In genomic region chr6:31271641-31272357, GRCh38 we compare ENCODE assay signal across 1 cellular context.
TF ChIP-seq lines count a peak whose summit lies in the region.

HLA-C (minus strand) TSS chr6:31272092; CDS start chr6:31272071, 21 bp downstream.

TF ChIP-seq in GM12878, 131 proteins besides CTCF, POLR2A, EP300 and RAD21 (continued from another document):
- TF ChIP-seq SKIL (IDR thresholded peaks at IDR 0.05; ENCODE audit: low read depth, poor library complexity, severe bottlenecking) (no peak), ELK1 (IDR thresholded peaks at IDR 0.05; ENCODE audit: low read depth, low read length) (no peak), POLR2AphosphoS2 (IDR thresholded peaks at IDR 0.05; ENCODE audit: low read depth, low read length) (peak; percentile 93), POLR2AphosphoS5 (IDR thresholded peaks at IDR 0.05; ENCODE audit: low read length) (peak; percentile 99), PAX5 (IDR thresholded peaks at IDR 0.05; ENCODE audit: borderline replicate concordance, low read depth, low read length) (0 out of 2 replicates have a peak, but pooled peaks have one; percentile 17), POU2F2 (IDR thresholded peaks at IDR 0.05; ENCODE audit: borderline replicate concordance, low read depth, low read length) (peak; percentile 79; the same call in 2 of the 3 replicates), MYC (IDR thresholded peaks at IDR 0.05; ENCODE audit: insufficient read depth, insufficient read length, insufficient replicate concordance, low read length, severe bottlenecking) (no peak), TCF3 (IDR thresholded peaks at IDR 0.05; ENCODE audit: borderline replicate concordance, insufficient read depth, low read depth, low read length) (peak; percentile 54; the same call in 1 of the 2 replicates), RFX5 (IDR thresholded peaks at IDR 0.05; ENCODE audit: low read depth, low read length) (peak; percentile 99), HCFC1 (IDR thresholded peaks at IDR 0.05; ENCODE audit: low read length) (0 out of 2 replicates have a peak, but pooled peaks have one; percentile 6), CREM (IDR thresholded peaks at IDR 0.05; ENCODE audit: low read depth) (peak; percentile 96), NR2F1 (conservative IDR thresholded peaks at IDR 0.05) (peak; percentile 55; the same call in 1 of the 2 replicates), CBX3 (IDR thresholded peaks at IDR 0.05; ENCODE audit: borderline replicate concordance, low read depth) (no peak), ASH2L (IDR thresholded peaks at IDR 0.05; ENCODE audit: borderline replicate concordance, low read depth) (no peak), RELB (IDR thresholded peaks at IDR 0.05; ENCODE audit: low read depth) (peak; percentile 44; the same call in 1 of the 2 replicates), SPI1 (IDR thresholded peaks at IDR 0.05; ENCODE audit: borderline replicate concordance, insufficient read depth, low read depth, low read length) (peak; percentile 94), RUNX3 (IDR thresholded peaks at IDR 0.05; ENCODE audit: low read length) (0 out of 2 replicates have a peak, but pooled peaks have one; percentile 2), RELA (IDR thresholded peaks at IDR 0.05; ENCODE audit: borderline replicate concordance, partially characterized antibody) (peak; percentile 7), ZNF592 (IDR thresholded peaks at IDR 0.05) (no peak), ZNF622 (IDR thresholded peaks at IDR 0.05) (no peak), CEBPZ (IDR thresholded peaks at IDR 0.05; ENCODE audit: low read depth, low read length) (no peak), TAF1 (IDR thresholded peaks at IDR 0.05; ENCODE audit: borderline replicate concordance, low read depth, low read length) (peak; percentile 94), IKZF2 (IDR thresholded peaks at IDR 0.05) (peak in 1 of 2 experiments; percentile 47; a peak in 1 of 4 replicates), PML (IDR thresholded peaks at IDR 0.05; ENCODE audit: low read length) (peak; percentile 85), STAT3 (IDR thresholded peaks at IDR 0.05; ENCODE audit: low read depth, low read length) (no peak), SP1 (IDR thresholded peaks at IDR 0.05; ENCODE audit: low read depth, low read length) (peak; percentile 79), ZZZ3 (IDR thresholded peaks at IDR 0.05; ENCODE audit: control insufficient read depth, insufficient read length, low read depth) (no peak), NBN (IDR thresholded peaks at IDR 0.05) (peak; percentile 58; the same call in 1 of the 2 replicates), FOS (IDR thresholded peaks at IDR 0.05; ENCODE audit: borderline replicate concordance, extremely low read depth, insufficient read length) (peak; percentile 25), IRF4 (IDR thresholded peaks at IDR 0.05; ENCODE audit: low read depth, low read length) (peak; percentile 52; the same call in 1 of the 2 replicates), MEF2B (IDR thresholded peaks at IDR 0.05; ENCODE audit: partially characterized antibody, poor library complexity, severe bottlenecking) (peak; percentile 82), KLF5 (IDR thresholded peaks at IDR 0.05; ENCODE audit: partially characterized antibody) (peak; percentile 21), LARP7 (IDR thresholded peaks at IDR 0.05) (0 out of 2 replicates have a peak, but pooled peaks have one; percentile 43)
- TF ChIP-seq, protein P1, sequence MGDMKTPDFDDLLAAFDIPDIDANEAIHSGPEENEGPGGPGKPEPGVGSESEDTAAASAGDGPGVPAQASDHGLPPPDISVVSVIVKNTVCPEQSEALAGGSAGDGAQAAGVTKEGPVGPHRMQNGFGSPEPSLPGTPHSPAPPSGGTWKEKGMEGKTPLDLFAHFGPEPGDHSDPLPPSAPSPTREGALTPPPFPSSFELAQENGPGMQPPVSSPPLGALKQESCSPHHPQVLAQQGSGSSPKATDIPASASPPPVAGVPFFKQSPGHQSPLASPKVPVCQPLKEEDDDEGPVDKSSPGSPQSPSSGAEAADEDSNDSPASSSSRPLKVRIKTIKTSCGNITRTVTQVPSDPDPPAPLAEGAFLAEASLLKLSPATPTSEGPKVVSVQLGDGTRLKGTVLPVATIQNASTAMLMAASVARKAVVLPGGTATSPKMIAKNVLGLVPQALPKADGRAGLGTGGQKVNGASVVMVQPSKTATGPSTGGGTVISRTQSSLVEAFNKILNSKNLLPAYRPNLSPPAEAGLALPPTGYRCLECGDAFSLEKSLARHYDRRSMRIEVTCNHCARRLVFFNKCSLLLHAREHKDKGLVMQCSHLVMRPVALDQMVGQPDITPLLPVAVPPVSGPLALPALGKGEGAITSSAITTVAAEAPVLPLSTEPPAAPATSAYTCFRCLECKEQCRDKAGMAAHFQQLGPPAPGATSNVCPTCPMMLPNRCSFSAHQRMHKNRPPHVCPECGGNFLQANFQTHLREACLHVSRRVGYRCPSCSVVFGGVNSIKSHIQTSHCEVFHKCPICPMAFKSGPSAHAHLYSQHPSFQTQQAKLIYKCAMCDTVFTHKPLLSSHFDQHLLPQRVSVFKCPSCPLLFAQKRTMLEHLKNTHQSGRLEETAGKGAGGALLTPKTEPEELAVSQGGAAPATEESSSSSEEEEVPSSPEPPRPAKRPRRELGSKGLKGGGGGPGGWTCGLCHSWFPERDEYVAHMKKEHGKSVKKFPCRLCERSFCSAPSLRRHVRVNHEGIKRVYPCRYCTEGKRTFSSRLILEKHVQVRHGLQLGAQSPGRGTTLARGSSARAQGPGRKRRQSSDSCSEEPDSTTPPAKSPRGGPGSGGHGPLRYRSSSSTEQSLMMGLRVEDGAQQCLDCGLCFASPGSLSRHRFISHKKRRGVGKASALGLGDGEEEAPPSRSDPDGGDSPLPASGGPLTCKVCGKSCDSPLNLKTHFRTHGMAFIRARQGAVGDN (IDR thresholded peaks at IDR 0.05) = peak; percentile 61; the same call in 1 of the 2 replicates
